In the genomic region with DNA sequence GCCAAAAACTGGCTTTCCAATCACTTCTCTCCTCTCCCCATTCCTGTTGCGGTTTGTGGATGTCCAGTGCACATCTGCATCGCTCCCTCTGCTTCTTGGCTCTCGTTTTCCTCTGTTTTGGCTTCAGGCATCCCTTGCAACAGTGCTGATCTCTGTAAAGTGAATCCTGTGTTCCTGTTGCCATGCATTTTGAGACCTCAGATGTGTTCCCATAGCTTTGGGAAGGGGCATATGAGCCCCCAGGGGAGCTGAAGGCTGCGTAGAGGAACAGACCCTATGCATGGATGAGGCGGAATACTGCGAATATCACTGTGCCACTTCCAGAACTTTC, we compare ENCODE assay signal across 10 cellular contexts.
DNase-seq lines count a peak whose midpoint lies in the region; ATAC-seq and TF ChIP-seq lines count a peak whose summit lies in the region.
"Had no signal": no experiment of that assay in that cellular context is flagged by ENCODE, and none has a peak within 500 bp of the region (broad histone marks: within the 10 kb centered on the region; RNA-seq: fewer than 3 reads in every experiment).

No MANE protein-coding gene starts in this region.

- no peaks in the 10 kb centered on the region for H3K9me3 Mint-ChIP-seq in osteocyte (ENCODE audit: unreplicated experiment)
- no peaks in the 10 kb centered on the region for H3K9me3 Mint-ChIP-seq in activated CD8-positive, alpha-beta memory T cell treated with anti-CD3 and anti-CD28 coated beads, Interleukin-2, amount 10 ng/mL, durations not matched to agents 7 days and 5 days (ENCODE audit: low read depth)

- DNase-seq in adipocyte (ENCODE audit: low read depth), result no peak
- no peak for DNase-seq in right atrium auricular region (ENCODE audit: low spot score)
- DNase-seq in osteocyte (ENCODE audit: extremely low spot score, unreplicated experiment), result no peak
- no peak for DNase-seq in upper lobe of left lung
- no peak for DNase-seq in activated CD8-positive, alpha-beta memory T cell treated with anti-CD3 and anti-CD28 coated beads, Interleukin-2, amount 10 ng/mL, durations not matched to agents 7 days and 5 days
- no peak for DNase-seq in activated CD8-positive, alpha-beta memory T cell treated with anti-CD3 and anti-CD28 coated beads for 24 hours
- DNase-seq: activated CD4-positive, alpha-beta T cell treated with anti-CD3 and anti-CD28 coated beads for 1 hour; amniotic stem cell; COR-L47 had no signal

- peak overlapping the region; percentile 87 for H3K9ac ChIP-seq in adipocyte (ENCODE audit: low read length)

- peaks cover 69% of the 10 kb centered on the region for H3K4me1 Mint-ChIP-seq in osteocyte (ENCODE audit: unreplicated experiment)
- H3K4me1 Mint-ChIP-seq in activated CD8-positive, alpha-beta memory T cell treated with anti-CD3 and anti-CD28 coated beads, Interleukin-2, amount 10 ng/mL, durations not matched to agents 7 days and 5 days, result peaks cover 13% of the 10 kb centered on the region

- ATAC-seq in upper lobe of left lung (ENCODE audit: low FRiP score in 2 of 2) (no peak), HG02884 (IDR thresholded peaks at IDR 0.05; ENCODE audit: unreplicated experiment) (no peak)
- no peak for ATAC-seq in activated CD8-positive, alpha-beta memory T cell treated with anti-CD3 and anti-CD28 coated beads, Interleukin-2, amount 10 ng/mL, durations not matched to agents 7 days and 5 days

- TF ChIP-seq CTCF in right atrium auricular region (IDR thresholded peaks at IDR 0.05), result no peak
- no peak for TF ChIP-seq CTCF in osteocyte (IDR thresholded peaks at IDR 0.05)
- no peak for TF ChIP-seq CTCF in upper lobe of left lung (IDR thresholded peaks at IDR 0.05)

- H3K4me3 Mint-ChIP-seq in osteocyte (ENCODE audit: unreplicated experiment), result no peak overlapping the region
- no peak overlapping the region for H3K4me3 Mint-ChIP-seq in activated CD8-positive, alpha-beta memory T cell treated with anti-CD3 and anti-CD28 coated beads, Interleukin-2, amount 10 ng/mL, durations not matched to agents 7 days and 5 days

- H3K27me3 ChIP-seq in adipocyte (replicated peaks; ENCODE audit: control insufficient read depth, insufficient read depth, low read length) (no peaks in the 10 kb centered on the region), right atrium auricular region (no peaks in the 10 kb centered on the region), upper lobe of left lung (no peaks in the 10 kb centered on the region)

- 89 to 91% methylated on average over 6 of the region's 6 CpGs for WGBS in upper lobe of left lung, 2 donors

- H3K27ac ChIP-seq in right atrium auricular region (peak overlapping the region; percentile 81 to 83), upper lobe of left lung (peak overlapping the region; percentile 45 to 68 (median 56))

- H3K27ac Mint-ChIP-seq in osteocyte (ENCODE audit: unreplicated experiment), result peak overlapping the region; percentile 32
- no peak overlapping the region for H3K27ac Mint-ChIP-seq in activated CD8-positive, alpha-beta memory T cell treated with anti-CD3 and anti-CD28 coated beads, Interleukin-2, amount 10 ng/mL, durations not matched to agents 7 days and 5 days

- H3K4me1 ChIP-seq in adipocyte (ENCODE audit: control insufficient read depth, insufficient read depth, low read length) (peaks cover 80% of the 10 kb centered on the region), right atrium auricular region (peaks cover 0 to 60% of the 10 kb centered on the region in 2 donors), upper lobe of left lung (peaks cover 26 to 47% (median 38%) of the 10 kb centered on the region in 4 donors)

- no peak for TF ChIP-seq POLR2A in upper lobe of left lung (IDR thresholded peaks at IDR 0.05)

- TF ChIP-seq EP300 in upper lobe of left lung (IDR thresholded peaks at IDR 0.05), result no peak

- no peak overlapping the region for H3K4me3 ChIP-seq in adipocyte (ENCODE audit: low read length)
- H3K4me3 ChIP-seq in right atrium auricular region, result no peak overlapping the region
- H3K4me3 ChIP-seq in upper lobe of left lung, result no peak overlapping the region

- H3K36me3 Mint-ChIP-seq in osteocyte (ENCODE audit: unreplicated experiment), result no peaks in the 10 kb centered on the region
- no peaks in the 10 kb centered on the region for H3K36me3 Mint-ChIP-seq in activated CD8-positive, alpha-beta memory T cell treated with anti-CD3 and anti-CD28 coated beads, Interleukin-2, amount 10 ng/mL, durations not matched to agents 7 days and 5 days

- H3K27me3 Mint-ChIP-seq in osteocyte (ENCODE audit: unreplicated experiment), result no peaks in the 10 kb centered on the region
- H3K27me3 Mint-ChIP-seq in activated CD8-positive, alpha-beta memory T cell treated with anti-CD3 and anti-CD28 coated beads, Interleukin-2, amount 10 ng/mL, durations not matched to agents 7 days and 5 days, result peaks cover 14% of the 10 kb centered on the region

- H3K36me3 ChIP-seq in adipocyte (ENCODE audit: control insufficient read depth, insufficient read depth, low read length, severe bottlenecking) (no peaks in the 10 kb centered on the region), right atrium auricular region (no peaks in the 10 kb centered on the region), upper lobe of left lung (no peaks in the 10 kb centered on the region)

- CTCF ChIA-PET in activated CD8-positive, alpha-beta memory T cell treated with anti-CD3 and anti-CD28 coated beads, Interleukin-2, amount 10 ng/mL, durations not matched to agents 7 days and 5 days (lab: Charles Lee), result no interaction called here

- H3K9me3 ChIP-seq in adipocyte (ENCODE audit: control insufficient read depth, low read length), result no peaks in the 10 kb centered on the region
- H3K9me3 ChIP-seq in right atrium auricular region, result no peaks in the 10 kb centered on the region
- no peaks in the 10 kb centered on the region for H3K9me3 ChIP-seq in upper lobe of left lung
